8 cellular contexts compared by ENCODE assay signal in the genomic region with DNA sequence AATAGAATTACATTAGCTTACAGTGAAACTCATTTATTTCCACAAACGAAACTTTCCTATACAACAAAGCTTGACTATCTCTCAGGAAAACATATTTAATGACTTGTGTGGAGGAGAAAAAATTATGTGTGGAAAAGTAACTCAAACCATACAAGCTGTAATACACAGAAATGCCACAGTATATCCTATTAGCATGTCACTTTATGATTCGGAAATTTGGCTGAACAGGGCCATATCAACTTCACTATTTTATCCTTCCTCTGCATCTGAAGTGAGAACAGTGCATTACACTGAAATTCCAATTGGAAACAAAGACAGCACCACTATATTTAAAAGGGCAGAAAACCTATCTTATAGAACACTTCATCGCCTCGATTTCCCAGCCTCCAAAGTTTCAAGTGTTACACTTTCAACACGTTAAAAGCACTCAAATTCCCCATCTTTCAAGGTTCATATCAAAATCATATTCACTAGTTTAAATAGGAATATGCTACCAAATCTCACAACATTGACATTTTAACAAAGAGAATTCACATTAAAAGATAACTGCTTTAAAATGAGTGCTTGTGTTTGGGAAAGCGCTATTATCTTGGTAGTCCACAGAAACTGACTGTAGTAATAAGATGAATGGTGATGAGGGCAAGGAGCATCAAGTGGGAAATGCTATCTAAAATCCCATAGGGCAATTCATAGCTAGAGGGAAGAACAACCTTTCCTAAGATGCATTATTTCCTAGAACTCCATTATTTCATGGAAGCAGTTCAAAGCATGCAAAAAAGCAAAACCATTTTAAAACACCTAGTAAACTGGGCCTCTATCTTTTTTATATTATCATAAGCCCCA. TPM values are rescaled to one million over a fixed set of nuclear protein-coding genes. Genes with fewer than 3 reads are reported as not detected.
DNase-seq lines count a peak whose midpoint lies in the region; ATAC-seq, FAIRE-seq and TF ChIP-seq lines count a peak whose summit lies in the region.

No MANE protein-coding gene starts in this region.

- CTCF ChIA-PET in endothelial cell of umbilical vein (lab: Charles Lee) = interaction anchor here (1.0 to 1.6 kb wide), 4 partner anchors 32 to 222 kb away, joined by 4 to 7 read pairs (median 6); a partner anchor contains a TSS

- BruUV-seq in endothelial cell of umbilical vein (replicated peaks; lab: Mats Ljungman, UMichigan) = TSS peak; percentile 25

- H3K79me2 ChIP-seq in endothelial cell of umbilical vein (ENCODE audit: control insufficient read depth, insufficient read depth, low read length) (peaks cover 63% of the 10 kb centered on the region), parathyroid adenoma (peaks cover 26% of the 10 kb centered on the region)

- peak overlapping the region; percentile 90 for H3K4me3 Mint-ChIP-seq in activated CD4-positive, alpha-beta T cell treated with anti-CD3 and anti-CD28 coated beads, Interleukin-2, amount 10 ng/mL, durations not matched to agents 24 days and 14 days

- no peak for FAIRE-seq in endothelial cell of umbilical vein (lab: Jason Lieb, UNC)

- H3K36me3 ChIP-seq in endothelial cell of umbilical vein (ENCODE audit: control insufficient read depth in 2 of 2, extremely low read depth in 1 of 2, insufficient read depth in 2 of 2, low read length in 2 of 2) (no peaks in the 10 kb centered on the region), parathyroid adenoma (ENCODE audit: control insufficient read depth, insufficient read depth, low read length) (no peaks in the 10 kb centered on the region)

- TF ChIP-seq POLR2A in endothelial cell of umbilical vein (IDR thresholded peaks at IDR 0.05; ENCODE audit: low read depth, low read length) = no peak

- no peak for ATAC-seq in GM19463 (IDR thresholded peaks at IDR 0.05; ENCODE audit: unreplicated experiment)
- ATAC-seq in HG03175 (IDR thresholded peaks at IDR 0.05; ENCODE audit: unreplicated experiment) = no peak
- no peak for ATAC-seq in HG02981 (IDR thresholded peaks at IDR 0.05; ENCODE audit: unreplicated experiment)

- H3K9ac ChIP-seq in endothelial cell of umbilical vein (replicated peaks; ENCODE audit: extremely low read depth, insufficient read depth, low read length) = peak overlapping the region; percentile 96
- no peak overlapping the region for H3K9ac ChIP-seq in parathyroid adenoma

- peak overlapping the region; percentile 97 for H3K27ac ChIP-seq in endothelial cell of umbilical vein (ENCODE audit: insufficient read depth, low read depth, low read length)
- peak overlapping the region; percentile 97 for H3K27ac ChIP-seq in parathyroid adenoma

- no peak overlapping the region for H3K27ac Mint-ChIP-seq in activated CD4-positive, alpha-beta T cell treated with anti-CD3 and anti-CD28 coated beads, Interleukin-2, amount 10 ng/mL, durations not matched to agents 24 days and 14 days

- H2AFZ ChIP-seq in endothelial cell of umbilical vein (ENCODE audit: low read depth, low read length) (no peak overlapping the region), parathyroid adenoma (peak overlapping the region; percentile 89)

- H3K9me3 ChIP-seq in endothelial cell of umbilical vein (replicated peaks; ENCODE audit: control insufficient read depth, insufficient read depth, low read length) = no peaks in the 10 kb centered on the region
- H3K9me3 ChIP-seq in parathyroid adenoma (ENCODE audit: control insufficient read depth, low read length) = no peaks in the 10 kb centered on the region

- H3K27me3 Mint-ChIP-seq in activated CD4-positive, alpha-beta T cell treated with anti-CD3 and anti-CD28 coated beads, Interleukin-2, amount 10 ng/mL, durations not matched to agents 24 days and 14 days = no peaks in the 10 kb centered on the region

- H4K20me1 ChIP-seq in endothelial cell of umbilical vein (replicated peaks; ENCODE audit: control insufficient read depth, extremely low read depth, insufficient read depth, low read length) = no peaks in the 10 kb centered on the region

- dilution Hi-C loops in endothelial cell of umbilical vein (cut with MboI; ENCODE audit: extremely low pct_ligation_motif_present, low sequenced_read_pairs) = no loop called here

- H3K27me3 ChIP-seq in endothelial cell of umbilical vein (ENCODE audit: control insufficient read depth in 2 of 2, insufficient read depth in 2 of 2, low read length in 2 of 2) (no peaks in the 10 kb centered on the region), parathyroid adenoma (ENCODE audit: control insufficient read depth, insufficient read depth, low read length) (no peaks in the 10 kb centered on the region)

- peaks cover 39% of the 10 kb centered on the region for H3K4me1 ChIP-seq in endothelial cell of umbilical vein (ENCODE audit: control insufficient read depth, extremely low read depth, insufficient read depth, low read length)
- H3K4me1 ChIP-seq in parathyroid adenoma = peaks cover 28% of the 10 kb centered on the region

- H3K36me3 Mint-ChIP-seq in activated CD4-positive, alpha-beta T cell treated with anti-CD3 and anti-CD28 coated beads, Interleukin-2, amount 10 ng/mL, durations not matched to agents 24 days and 14 days (ENCODE audit: low read depth) = peaks cover 10% of the 10 kb centered on the region

- TF ChIP-seq CTCF in endothelial cell of umbilical vein (IDR thresholded peaks at IDR 0.05; ENCODE audit: extremely low read depth in 1 of 2, insufficient read depth in 1 of 2, low read depth in 1 of 2, low read length in 2 of 2) (no peak), parathyroid adenoma (IDR thresholded peaks at IDR 0.05) (no peak)

- intact Hi-C loops in activated CD4-positive, alpha-beta T cell treated with anti-CD3 and anti-CD28 coated beads, Interleukin-2, amount 10 ng/mL, durations not matched to agents 24 days and 14 days (cut with micrococcal nuclease) = loop anchor here (5.0 to 10.0 kb wide), 8 partner anchors 164 to 606 kb away; partner anchors contain the start of genes FAM229B, SLC16A10 and TUBE1
- intact Hi-C loops in endothelial cell of umbilical vein (cut with micrococcal nuclease) = loop anchor here (5.0 kb wide), 3 partner anchors 179 to 391 kb away; partner anchors contain the start of gene FYN

- peak overlapping the region in 2 of 3 experiments; percentile 62 to 80 for H3K4me3 ChIP-seq in endothelial cell of umbilical vein (replicated peaks in 1 of 3; ENCODE audit: insufficient read depth in 1 of 3, low read depth in 1 of 3, low read length in 3 of 3)
- H3K4me3 ChIP-seq in parathyroid adenoma (ENCODE audit: low read depth, low read length) = peak overlapping the region; percentile 91

- H3K9me3 Mint-ChIP-seq in activated CD4-positive, alpha-beta T cell treated with anti-CD3 and anti-CD28 coated beads, Interleukin-2, amount 10 ng/mL, durations not matched to agents 24 days and 14 days = no peaks in the 10 kb centered on the region

- peaks cover 36% of the 10 kb centered on the region for H3K4me1 Mint-ChIP-seq in activated CD4-positive, alpha-beta T cell treated with anti-CD3 and anti-CD28 coated beads, Interleukin-2, amount 10 ng/mL, durations not matched to agents 24 days and 14 days

- peak overlapping the region; percentile 79 for H3K4me2 ChIP-seq in endothelial cell of umbilical vein (ENCODE audit: insufficient read depth, low read length)
- H3K4me2 ChIP-seq in parathyroid adenoma (ENCODE audit: low read length) = peak overlapping the region; percentile 84

- POLR2A ChIA-PET in endothelial cell of umbilical vein (lab: Charles Lee) = no interaction called here

- DNase-seq in activated CD4-positive, alpha-beta T cell treated with anti-CD3 and anti-CD28 coated beads, Interleukin-2, amount 10 ng/mL, durations not matched to agents 24 days and 14 days = no peak
- no peak for DNase-seq in activated CD4-positive, alpha-beta T cell treated with anti-CD3 and anti-CD28 coated beads, Interleukin-2, amount 50 U/mL, for 48 hours
- DNase-seq in RKO (ENCODE audit: low spot score) (peak; percentile 63), endothelial cell of umbilical vein (ENCODE audit: low read depth, low spot score) (peak; percentile 36)

- H3K9me1 ChIP-seq in endothelial cell of umbilical vein (replicated peaks; ENCODE audit: control insufficient read depth, extremely low read depth, insufficient read depth, low read length) = no peaks in the 10 kb centered on the region

TF ChIP-seq in endothelial cell of umbilical vein, 7 proteins besides CTCF, POLR2A, EP300 and RAD21:
- TF ChIP-seq JUN (IDR thresholded peaks at IDR 0.05; ENCODE audit: borderline replicate concordance, insufficient read depth, insufficient read length, low read depth) (no peak), GATA2 (IDR thresholded peaks at IDR 0.05; ENCODE audit: insufficient read depth, insufficient read length, low read depth, low read length) (no peak), MAX (IDR thresholded peaks at IDR 0.05; ENCODE audit: insufficient read depth, insufficient read length) (no peak), MYC (IDR thresholded peaks at IDR 0.05; ENCODE audit: low read depth, low read length) (no peak), POLR2AphosphoS5 (IDR thresholded peaks at IDR 0.05; ENCODE audit: insufficient read depth, low read depth, low read length) (no peak), FOS (IDR thresholded peaks at IDR 0.05; ENCODE audit: borderline replicate concordance, insufficient read depth, low read length) (no peak), EZH2 (IDR thresholded peaks at IDR 0.05; ENCODE audit: borderline replicate concordance, low read depth, low read length, severe bottlenecking) (no peak)
TF ChIP-seq in endothelial cell of umbilical vein: peak in this region for 0.

RNA-seq across cellular contexts. Expression of gene REV3L, which starts 1.8 kb away (rescaled TPM):
- total RNA-seq in activated CD4-positive, alpha-beta T cell treated with anti-CD3 and anti-CD28 coated beads, Interleukin-2, amount 10 ng/mL, durations not matched to agents 24 days and 14 days = 14.0 and 20.8 TPM in 2 replicates
- 19.5 and 22.7 TPM in 2 replicates for total RNA-seq in endothelial cell of umbilical vein
- 4.8 and 6.0 TPM in 2 replicates for polyA plus RNA-seq in endothelial cell of umbilical vein
- 8.1 and 8.4 TPM in 2 replicates for polyA plus RNA-seq in endothelial cell of umbilical vein (2011; cell fraction: cytosol; rRNA removed)
- 20.1 and 25.6 TPM in 2 replicates for polyA plus RNA-seq in endothelial cell of umbilical vein (2011; cell fraction: nucleus; rRNA removed)
- polyA plus RNA-seq in endothelial cell of umbilical vein (2012) = 9.7 and 13.9 TPM in 2 replicates
- 16.8 and 18.9 TPM in 2 replicates for polyA minus RNA-seq in endothelial cell of umbilical vein
- 17.8 TPM for polyA minus RNA-seq in endothelial cell of umbilical vein (2011; cell fraction: cytosol; rRNA and poly(A)+ RNA removed)
- polyA minus RNA-seq in endothelial cell of umbilical vein (2011; cell fraction: nucleus; rRNA and poly(A)+ RNA removed) = 59.9 and 81.7 TPM in 2 replicates

Comparison
In these comparisons a context has a peak if more than half of its experiments do, and no peak if none do; other contexts are left out.
1. DNase-seq: peak in RKO (single experiment) and endothelial cell of umbilical vein (single experiment); none in activated CD4-positive, alpha-beta T cell treated with anti-CD3 and anti-CD28 coated beads, Interleukin-2, amount 10 ng/mL, durations not matched to agents 24 days and 14 days (single experiment) and activated CD4-positive, alpha-beta T cell treated with anti-CD3 and anti-CD28 coated beads, Interleukin-2, amount 50 U/mL, for 48 hours (0 of 2).